Comparison of ENCODE assay signal across 8 cellular contexts in the genomic region with DNA sequence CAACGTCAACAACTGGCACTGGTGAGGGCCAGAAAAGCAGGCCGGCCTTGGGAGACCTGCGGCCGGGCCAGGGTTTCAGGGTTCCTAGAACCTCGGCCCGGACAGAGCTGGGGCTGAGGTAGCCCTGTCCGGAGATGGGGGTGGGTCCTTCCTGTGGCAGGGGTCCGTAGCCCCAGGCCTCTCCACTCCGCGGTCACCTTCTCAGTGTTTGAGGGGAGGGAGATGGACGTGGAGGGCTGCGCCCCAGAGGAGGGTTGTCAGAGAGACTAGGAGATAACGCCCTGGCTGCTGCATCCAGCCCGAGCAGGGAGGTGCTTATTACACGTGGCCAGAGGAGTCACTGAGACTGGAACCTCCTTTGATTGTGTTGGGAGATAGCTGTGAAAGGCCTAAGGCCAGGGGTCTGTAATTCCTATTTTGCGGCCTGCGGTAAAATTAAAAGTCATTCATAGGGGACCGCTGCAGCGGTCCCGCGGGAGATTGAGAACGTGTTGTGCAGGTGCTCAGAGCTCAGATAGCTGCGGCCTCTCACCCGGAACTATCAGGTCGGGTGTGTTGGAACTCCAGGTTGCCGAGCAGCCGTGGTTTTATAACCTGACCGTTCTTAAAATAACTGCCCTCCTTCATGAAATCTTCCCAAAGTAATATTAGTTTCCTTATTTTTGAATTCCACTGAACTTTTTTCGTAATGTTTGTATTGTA. TPM values are rescaled to one million over a fixed set of nuclear protein-coding genes. Genes with fewer than 3 reads are reported as not detected.
A peak's percentile ranks its signal among the peaks of the same experiment; 100 is the strongest.
DNase-seq lines count a peak whose midpoint lies in the region; FAIRE-seq and TF ChIP-seq lines count a peak whose summit lies in the region.

No MANE protein-coding gene starts in this region.

- peak overlapping the region; percentile 100 for H3K4me3 Mint-ChIP-seq in activated CD4-positive, alpha-beta T cell treated with anti-CD3 and anti-CD28 coated beads, Interleukin-2, amount 10 ng/mL, durations not matched to agents 24 days and 14 days

- intact Hi-C loops in activated CD4-positive, alpha-beta T cell treated with anti-CD3 and anti-CD28 coated beads, Interleukin-2, amount 10 ng/mL, durations not matched to agents 24 days and 14 days (cut with micrococcal nuclease), result loop anchor here (1.0 to 10.0 kb wide), 7 partner anchors 92 to 1794 kb away; a partner anchor contains a TSS

- no peak for TF ChIP-seq POLR2A in H54 (IDR thresholded peaks at IDR 0.05; ENCODE audit: low read depth, low read length)

- H3K27ac Mint-ChIP-seq in activated CD4-positive, alpha-beta T cell treated with anti-CD3 and anti-CD28 coated beads, Interleukin-2, amount 10 ng/mL, durations not matched to agents 24 days and 14 days, result peak overlapping the region; percentile 100

- TF ChIP-seq CTCF in GM12875 (IDR thresholded peaks at IDR 0.05; ENCODE audit: borderline replicate concordance, insufficient read depth, low read depth, low read length), result no peak

- DNase-seq in H54 (ENCODE audit: insufficient read length, low spot score) (peak; percentile 15), Kasumi-1 (lab: John Stamatoyannopoulos, UW) (peak; percentile 31 to 61), middle frontal gyrus (ENCODE audit: extremely low spot score, low spot score) (peak; percentile 3), NCI-H446 treated with DMSO at 0.1 percent for 48 hours (lab: John Stamatoyannopoulos, UW) (no peak)
- DNase-seq in activated CD4-positive, alpha-beta T cell treated with anti-CD3 and anti-CD28 coated beads, Interleukin-2, amount 10 ng/mL, durations not matched to agents 24 days and 14 days, result peak; percentile 82
- DNase-seq in effector CD8-positive, alpha-beta T cell (lab: John Stamatoyannopoulos, UW), result peak; percentile 8
- DNase-seq in stimulated activated naive CD4-positive, alpha-beta T cell treated with Interleukin-2 at 50 U/mL for 16 hours (lab: John Stamatoyannopoulos, UW), result peak; percentile 26

- peaks cover 45% of the 10 kb centered on the region for H3K36me3 Mint-ChIP-seq in activated CD4-positive, alpha-beta T cell treated with anti-CD3 and anti-CD28 coated beads, Interleukin-2, amount 10 ng/mL, durations not matched to agents 24 days and 14 days (ENCODE audit: low read depth)

- H3K4me1 Mint-ChIP-seq in activated CD4-positive, alpha-beta T cell treated with anti-CD3 and anti-CD28 coated beads, Interleukin-2, amount 10 ng/mL, durations not matched to agents 24 days and 14 days, result peaks cover 24% of the 10 kb centered on the region

- H3K27me3 Mint-ChIP-seq in activated CD4-positive, alpha-beta T cell treated with anti-CD3 and anti-CD28 coated beads, Interleukin-2, amount 10 ng/mL, durations not matched to agents 24 days and 14 days, result no peaks in the 10 kb centered on the region

- H3K4me3 ChIP-seq in GM12875 (ENCODE audit: low read depth, low read length), result peak overlapping the region; percentile 85

- no peaks in the 10 kb centered on the region for H3K9me3 Mint-ChIP-seq in activated CD4-positive, alpha-beta T cell treated with anti-CD3 and anti-CD28 coated beads, Interleukin-2, amount 10 ng/mL, durations not matched to agents 24 days and 14 days

- FAIRE-seq in H54 (lab: Jason Lieb, UNC), result no peak

RNA-seq across cellular contexts. Expression of a gene that starts 0.5 kb away (rescaled TPM):
- 418 and 441 TPM in 2 replicates for total RNA-seq in activated CD4-positive, alpha-beta T cell treated with anti-CD3 and anti-CD28 coated beads, Interleukin-2, amount 10 ng/mL, durations not matched to agents 24 days and 14 days

RNA-seq across cellular contexts. Expression of a gene that starts 1.0 kb away (rescaled TPM):
- 17.7 and 18.5 TPM in 2 replicates for total RNA-seq in activated CD4-positive, alpha-beta T cell treated with anti-CD3 and anti-CD28 coated beads, Interleukin-2, amount 10 ng/mL, durations not matched to agents 24 days and 14 days

RNA-seq across cellular contexts. Expression of a gene that starts 35.1 kb away (rescaled TPM):
- 0.19 and 0.40 TPM in 2 replicates for total RNA-seq in activated CD4-positive, alpha-beta T cell treated with anti-CD3 and anti-CD28 coated beads, Interleukin-2, amount 10 ng/mL, durations not matched to agents 24 days and 14 days

RNA-seq across cellular contexts. Expression of a gene that starts 40.2 kb away (rescaled TPM):
- total RNA-seq in activated CD4-positive, alpha-beta T cell treated with anti-CD3 and anti-CD28 coated beads, Interleukin-2, amount 10 ng/mL, durations not matched to agents 24 days and 14 days, result 0.07 and 0.12 TPM in 2 replicates
